1 cellular context compared by ENCODE assay signal in the genomic region with DNA sequence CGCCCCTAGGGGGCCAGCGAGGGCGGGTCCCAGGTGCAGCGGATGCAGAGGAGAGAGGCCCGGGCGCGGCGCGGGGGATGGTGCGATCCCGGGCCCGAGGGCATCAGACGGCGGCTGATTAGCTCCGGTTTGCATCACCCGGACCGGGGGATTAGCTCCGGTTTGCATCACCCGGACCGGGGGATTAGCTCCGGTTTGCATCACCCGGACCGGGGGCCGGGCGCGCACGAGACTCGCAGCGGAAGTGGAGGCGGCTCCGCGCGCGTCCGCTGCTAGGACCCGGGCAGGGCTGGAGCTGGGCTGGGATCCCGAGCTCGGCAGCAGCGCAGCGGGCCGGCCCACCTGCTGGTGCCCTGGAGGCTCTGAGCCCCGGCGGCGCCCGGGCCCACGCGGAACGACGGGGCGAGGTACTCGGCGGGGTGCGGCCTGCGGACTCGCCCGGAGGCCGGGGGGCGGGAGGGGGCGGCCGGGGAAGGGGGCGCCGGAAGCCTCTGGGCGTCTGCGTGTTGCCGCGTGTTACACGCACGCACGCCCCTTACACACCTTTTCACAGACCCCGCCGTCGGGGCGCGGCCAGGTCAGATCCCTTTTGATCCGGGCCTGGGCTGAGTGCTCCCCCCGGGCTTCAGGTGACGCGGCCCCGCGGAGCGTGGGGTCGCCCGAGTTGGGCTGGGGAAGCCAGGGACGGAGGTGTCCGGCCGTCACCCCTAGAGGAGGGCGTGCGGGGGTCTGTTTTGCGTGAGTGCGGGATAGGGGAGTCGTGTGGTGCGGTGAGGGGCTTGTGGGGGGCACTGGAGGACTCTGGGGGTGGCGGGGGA.
TF ChIP-seq lines count a peak whose summit lies in the region.

No MANE protein-coding gene starts in this region.

TF ChIP-seq in A549, 52 proteins besides CTCF, POLR2A, EP300 and RAD21 (continued from another document):
- TF ChIP-seq, protein P1, sequence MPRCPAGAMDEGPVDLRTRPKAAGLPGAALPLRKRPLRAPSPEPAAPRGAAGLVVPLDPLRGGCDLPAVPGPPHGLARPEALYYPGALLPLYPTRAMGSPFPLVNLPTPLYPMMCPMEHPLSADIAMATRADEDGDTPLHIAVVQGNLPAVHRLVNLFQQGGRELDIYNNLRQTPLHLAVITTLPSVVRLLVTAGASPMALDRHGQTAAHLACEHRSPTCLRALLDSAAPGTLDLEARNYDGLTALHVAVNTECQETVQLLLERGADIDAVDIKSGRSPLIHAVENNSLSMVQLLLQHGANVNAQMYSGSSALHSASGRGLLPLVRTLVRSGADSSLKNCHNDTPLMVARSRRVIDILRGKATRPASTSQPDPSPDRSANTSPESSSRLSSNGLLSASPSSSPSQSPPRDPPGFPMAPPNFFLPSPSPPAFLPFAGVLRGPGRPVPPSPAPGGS (IDR thresholded peaks at IDR 0.05): peak; percentile 83; the same call in 1 of the 3 replicates
- TF ChIP-seq CBX2 (IDR thresholded peaks at IDR 0.05; ENCODE audit: borderline replicate concordance, low read depth): no peak
- TF ChIP-seq FOXS1 (CRISPR knock-in tag; IDR thresholded peaks at IDR 0.05): no peak
- no peak for TF ChIP-seq RCOR1 (IDR thresholded peaks at IDR 0.05; ENCODE audit: low read depth, low read length)
- peak; percentile 57 for TF ChIP-seq SMC3 (IDR thresholded peaks at IDR 0.05)
- no peak for TF ChIP-seq EHF (CRISPR knock-in tag; IDR thresholded peaks at IDR 0.05)
- peak; percentile 66; the same call in 1 of the 2 replicates for TF ChIP-seq JUNB (IDR thresholded peaks at IDR 0.05)
- TF ChIP-seq FOSL2 (IDR thresholded peaks at IDR 0.05): peak; percentile 47; the same call in 1 of the 2 replicates
- no peak; the same call in 1 of the 2 replicates for TF ChIP-seq FOSL2 (CRISPR knock-in tag; IDR thresholded peaks at IDR 0.05)
- peak; percentile 67 to 97; a peak in 3 of 4 replicates for TF ChIP-seq CEBPB (IDR thresholded peaks at IDR 0.05)
- TF ChIP-seq BHLHE40 (IDR thresholded peaks at IDR 0.05; ENCODE audit: low read depth, low read length): peak; percentile 69
- TF ChIP-seq, protein P2, sequence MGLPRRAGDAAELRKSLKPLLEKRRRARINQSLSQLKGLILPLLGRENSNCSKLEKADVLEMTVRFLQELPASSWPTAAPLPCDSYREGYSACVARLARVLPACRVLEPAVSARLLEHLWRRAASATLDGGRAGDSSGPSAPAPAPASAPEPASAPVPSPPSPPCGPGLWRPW (IDR thresholded peaks at IDR 0.05): peak; percentile 96
- TF ChIP-seq, protein P3, sequence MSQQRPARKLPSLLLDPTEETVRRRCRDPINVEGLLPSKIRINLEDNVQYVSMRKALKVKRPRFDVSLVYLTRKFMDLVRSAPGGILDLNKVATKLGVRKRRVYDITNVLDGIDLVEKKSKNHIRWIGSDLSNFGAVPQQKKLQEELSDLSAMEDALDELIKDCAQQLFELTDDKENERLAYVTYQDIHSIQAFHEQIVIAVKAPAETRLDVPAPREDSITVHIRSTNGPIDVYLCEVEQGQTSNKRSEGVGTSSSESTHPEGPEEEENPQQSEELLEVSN (IDR thresholded peaks at IDR 0.05; ENCODE audit: borderline replicate concordance, low read depth): peak; percentile 52; the same call in 1 of the 2 replicates
- peak in 1 of 2 experiments; percentile 64; a peak in 3 of 5 replicates for TF ChIP-seq JUN (IDR thresholded peaks at IDR 0.05)
